In the genomic region with DNA sequence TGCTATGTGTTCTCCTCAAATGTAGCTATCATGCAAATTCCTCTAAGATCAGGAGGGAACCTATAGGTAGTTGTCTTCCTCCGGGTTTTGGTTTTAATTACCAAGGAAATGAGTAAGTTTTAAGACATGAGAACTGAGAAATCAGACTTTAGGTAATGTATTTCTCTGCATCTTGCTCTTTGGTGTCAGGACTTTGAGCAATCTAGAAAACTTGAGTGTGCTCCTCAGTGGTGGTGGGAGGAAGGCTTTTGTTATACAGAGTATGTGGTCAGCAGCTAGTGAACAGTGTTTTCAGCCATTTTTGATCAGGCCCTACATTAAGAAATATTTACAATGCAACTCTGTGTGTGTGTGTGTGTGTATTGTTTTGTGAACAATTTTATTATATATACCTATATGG, we compare ENCODE assay signal across 33 cellular contexts.
"Had no signal": no experiment of that assay in that cellular context is flagged by ENCODE, and none has a peak within 500 bp of the region (broad histone marks: within the 10 kb centered on the region; RNA-seq: fewer than 3 reads in every experiment).

No MANE protein-coding gene starts in this region.

- DNase-seq: Karpas-422, Kasumi-1, MG63, MM.1S, MV-4-11, NCI-H1048, NCI-H1092, NCI-H1092 treated with DMSO at 0.1 percent for 48 hours, NCI-H1105, NCI-H1105 treated with DMSO at 0.1 percent for 48 hours, NCI-H1417, NCI-H1417 treated with DMSO at 0.1 percent for 48 hours, NCI-H1436, NCI-H1436 treated with DMSO at 0.1 percent for 48 hours, NCI-H146, NCI-H1694, NCI-H1694 treated with DMSO at 0.1 percent for 48 hours, NCI-H187, NCI-H187 treated with DMSO at 0.1 percent for 48 hours, NCI-H1930, NCI-H2029, NCI-H2029 treated with DMSO at 0.1 percent for 48 hours, NCI-H2081, NCI-H2081 treated with DMSO at 0.1 percent for 48 hours, NCI-H2107, NCI-H2171, NCI-H2171 treated with DMSO at 0.1 percent for 48 hours, NCI-H2227 treated with DMSO at 0.1 percent for 48 hours, NCI-H226, NCI-H345, NCI-H446, NCI-H446 treated with DMSO at 0.1 percent for 48 hours, NCI-H510A had no signal
